9 cellular contexts compared by ENCODE assay signal in genomic region chr5:153964201-153965101, GRCh38.
DNase-seq lines count a peak whose midpoint lies in the region; ATAC-seq and TF ChIP-seq lines count a peak whose summit lies in the region.
"Had no signal": no experiment of that assay in that cellular context is flagged by ENCODE, and none has a peak within 500 bp of the region (broad histone marks: within the 10 kb centered on the region; RNA-seq: fewer than 3 reads in every experiment).

No MANE protein-coding gene starts in this region.

- no peaks in the 10 kb centered on the region for H3K9me3 Mint-ChIP-seq in neural crest cell
- H3K9me3 Mint-ChIP-seq: activated B cell treated with CpG ODN at 0.5 μM for 24 hours had no signal

- H3K4me1 ChIP-seq in mammary epithelial cell (ENCODE audit: insufficient read depth, low read length): peaks cover 7% of the 10 kb centered on the region
- no peaks in the 10 kb centered on the region for H3K4me1 ChIP-seq in HAP-1

- no TSS peak for BruUV-seq in mammary epithelial cell (replicated peaks; lab: Mats Ljungman, UMichigan)

- H3K27ac Mint-ChIP-seq in neural crest cell (ENCODE audit: unreplicated experiment): no peak overlapping the region
- H3K27ac Mint-ChIP-seq: activated B cell treated with CpG ODN at 0.5 μM for 24 hours had no signal

- peaks cover 6% of the 10 kb centered on the region for H3K27me3 Mint-ChIP-seq in neural crest cell (ENCODE audit: low read depth)

- intact Hi-C loops in mammary epithelial cell (cut with micrococcal nuclease): loop anchor here (1.0 to 10.0 kb wide), 7 partner anchors 137 to 1432 kb away; no protein-coding TSS in a partner anchor

- dilution Hi-C loops in mammary epithelial cell (cut with HindIII; ENCODE audit: low sequenced_read_pairs): no loop called here

- 81% methylated on average over 13 of the region's 20 CpGs for WGBS in mammary epithelial cell (ENCODE audit: low coverage, missing lambda C conversion rate)

- H3K9me3 ChIP-seq in mammary epithelial cell (replicated peaks; ENCODE audit: insufficient read depth, low read length) (no peaks in the 10 kb centered on the region), HAP-1 (no peaks in the 10 kb centered on the region)

- no peak overlapping the region for H3K4me2 ChIP-seq in mammary epithelial cell (ENCODE audit: insufficient read depth, low read depth, low read length)

- TF ChIP-seq CTCF in mammary epithelial cell (conservative IDR thresholded peaks at IDR 0.05 in 1 of 2, IDR thresholded peaks at IDR 0.05 in 1 of 2; ENCODE audit: extremely low read depth in 1 of 2, insufficient read depth in 1 of 2, low read depth in 1 of 2, low read length in 2 of 2) (no peak), neural crest cell (conservative IDR thresholded peaks at IDR 0.05) (no peak)

- peak overlapping the region; percentile 65 for H2AFZ ChIP-seq in mammary epithelial cell (ENCODE audit: low read depth, low read length)

- CTCF ChIA-PET in mammary epithelial cell (lab: Charles Lee; ENCODE audit: low non-redundant PET): interaction anchor here (0.6 to 0.7 kb wide), 3 partner anchors 76 to 1408 kb away, joined by 3 read pairs; no protein-coding TSS in a partner anchor

- H3K27ac ChIP-seq in mammary epithelial cell (ENCODE audit: insufficient read depth, low read depth, low read length): no peak overlapping the region

- no peaks in the 10 kb centered on the region for H3K27me3 ChIP-seq in mammary epithelial cell (ENCODE audit: insufficient read depth, low read length)
- no peaks in the 10 kb centered on the region for H3K27me3 ChIP-seq in HAP-1 (ENCODE audit: low read depth)

- no peaks in the 10 kb centered on the region for H3K36me3 ChIP-seq in mammary epithelial cell (ENCODE audit: insufficient read depth, low read length)
- H3K36me3 ChIP-seq in HAP-1 (replicated peaks): no peaks in the 10 kb centered on the region

- H3K9ac ChIP-seq in mammary epithelial cell (ENCODE audit: insufficient read depth, low read length): no peak overlapping the region

- H3K36me3 Mint-ChIP-seq in neural crest cell (ENCODE audit: low read depth): no peaks in the 10 kb centered on the region

- H3K4me3 Mint-ChIP-seq in neural crest cell: peak overlapping the region; percentile 58
- H3K4me3 Mint-ChIP-seq: activated B cell treated with CpG ODN at 0.5 μM for 24 hours had no signal

- H3K4me3 ChIP-seq in mammary epithelial cell (replicated peaks in 1 of 3; ENCODE audit: insufficient read depth in 1 of 3, low read depth in 2 of 3, low read length in 3 of 3): no peak overlapping the region
- H3K4me3 ChIP-seq in HAP-1: no peak overlapping the region

- DNase-seq in mammary epithelial cell: no peak
- no peak for DNase-seq in neural crest cell (ENCODE audit: low read depth, low spot score)
- no peak for DNase-seq in NOMO-1 treated with DMSO at 0.1 percent for 48 hours (lab: John Stamatoyannopoulos, UW; ENCODE audit: unreplicated experiment)
- no peak for DNase-seq in DMS79 treated with DMSO at 0.1 percent for 48 hours (lab: John Stamatoyannopoulos, UW)
- DNase-seq in HAP-1 (ENCODE audit: low spot score in 2 of 2): no peak
- DNase-seq: activated B cell treated with CpG ODN at 0.5 μM for 24 hours had no signal

- in situ Hi-C loops in mammary epithelial cell (cut with MboI; ENCODE audit: low sequenced_read_pairs in 2 of 2): loop anchor here (5.0 to 25.0 kb wide), 5 partner anchors 452 to 1442 kb away; no protein-coding TSS in a partner anchor
- in situ Hi-C loops in HAP-1 (cut with MboI; ENCODE audit: low sequenced_read_pairs): loop anchor here (10.0 kb wide), 1 partner anchor 1440 kb away; no protein-coding TSS in a partner anchor

- no peaks in the 10 kb centered on the region for H4K20me1 ChIP-seq in mammary epithelial cell (ENCODE audit: insufficient read depth, low read length)

- ATAC-seq in GM18502 (IDR thresholded peaks at IDR 0.05; ENCODE audit: poor library complexity, unreplicated experiment): peak; percentile 16
- peak; percentile 11 for ATAC-seq in HG02798 (IDR thresholded peaks at IDR 0.05; ENCODE audit: poor library complexity, unreplicated experiment)
- ATAC-seq in HG02885 (IDR thresholded peaks at IDR 0.05; ENCODE audit: poor library complexity, unreplicated experiment): no peak

- no peaks in the 10 kb centered on the region for H3K79me2 ChIP-seq in mammary epithelial cell (ENCODE audit: insufficient read depth, low read length)

- peaks cover 9% of the 10 kb centered on the region for H3K4me1 Mint-ChIP-seq in neural crest cell
- H3K4me1 Mint-ChIP-seq: activated B cell treated with CpG ODN at 0.5 μM for 24 hours had no signal
